Comparison of ENCODE assay signal across 16 cellular contexts in the genomic region with DNA sequence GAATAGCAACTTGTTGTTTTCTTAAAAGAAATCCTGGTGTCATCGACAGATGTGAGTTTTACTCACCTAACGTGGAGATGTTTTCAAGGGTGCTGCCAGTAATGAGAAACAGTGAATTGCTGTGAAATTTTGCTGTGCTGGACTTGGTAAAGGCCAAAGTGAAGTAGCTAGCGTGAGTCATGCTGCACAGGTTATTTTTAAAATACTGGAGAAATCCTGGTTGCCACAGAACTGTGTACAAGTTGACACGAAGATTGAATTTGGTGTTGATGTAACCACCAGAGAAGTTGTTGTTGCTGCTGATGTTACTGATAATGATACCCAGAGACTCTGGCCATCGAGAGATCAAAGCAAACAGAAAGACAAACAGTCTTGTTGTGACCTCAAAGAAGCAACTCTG.
"Had no signal": no experiment of that assay in that cellular context is flagged by ENCODE, and none has a peak within 500 bp of the region (broad histone marks: within the 10 kb centered on the region; RNA-seq: fewer than 3 reads in every experiment).

No MANE protein-coding gene starts in this region.

- H3K27ac ChIP-seq: epithelial cell of prostate, neural progenitor cell, ovary, VCaP had no signal

- H3K27me3 ChIP-seq: neural progenitor cell, ovary had no signal

- H3K4me1 ChIP-seq: neural progenitor cell had no signal

- DNase-seq: activated CD4-positive, alpha-beta memory T cell treated with anti-CD3 and anti-CD28 coated beads for 36 hours; activated effector memory CD4-positive, alpha-beta T cell treated with anti-CD3 and anti-CD28 coated beads, Interleukin-2, amount 50 U/mL, for 16 hours; activated T-cell treated with anti-CD3 and anti-CD28 coated beads, Interleukin-2, amount 50 U/mL, for 4 hours; caudate nucleus; effector memory CD4-positive, alpha-beta T cell; mesendoderm; ovary; stimulated activated CD4-positive, alpha-beta T cell treated with anti-CD3 and anti-CD28 coated beads, Interleukin-15, amount 100 ng/mL, for 24 hours; stimulated activated CD4-positive, alpha-beta T cell treated with anti-CD3 and anti-CD28 coated beads, Interleukin-4, amount 100 ng/mL, for 4 hours; T-cell; T1000 had no signal

- ATAC-seq: activated naive CD4-positive, alpha-beta T cell treated with anti-CD3 and anti-CD28 coated beads, Interleukin-2, amount 50 U/mL, for 72 hours; activated T-cell treated with anti-CD3 and anti-CD28 coated beads, Interleukin-2, amount 50 U/mL, for 4 hours; left lobe of liver; T-cell had no signal

- H3K36me3 ChIP-seq: neural progenitor cell, ovary had no signal

- H3K4me3 ChIP-seq: neural progenitor cell, ovary had no signal

- H3K9me3 ChIP-seq: ovary had no signal
